ENCODE assay signal across 29 cellular contexts in genomic region chr17:46099865-46100264, GRCh38.
DNase-seq lines count a peak whose midpoint lies in the region; ATAC-seq, FAIRE-seq and TF ChIP-seq lines count a peak whose summit lies in the region.
"Had no signal": no experiment of that assay in that cellular context is flagged by ENCODE, and none has a peak within 500 bp of the region (broad histone marks: within the 10 kb centered on the region; RNA-seq: fewer than 3 reads in every experiment).

No MANE protein-coding gene starts in this region.

- no peaks in the 10 kb centered on the region for H3K9me3 Mint-ChIP-seq in activated CD4-positive, alpha-beta T cell treated with anti-CD3 and anti-CD28 coated beads for 36 hours (ENCODE audit: low read depth)
- no peaks in the 10 kb centered on the region for H3K9me3 Mint-ChIP-seq in nephron progenitor cell
- H3K9me3 Mint-ChIP-seq: activated CD4-positive, alpha-beta memory T cell treated with anti-CD3 and anti-CD28 coated beads, Interleukin-2, amount 10 ng/mL, durations not matched to agents 7 days and 5 days; activated naive CD4-positive, alpha-beta T cell treated with anti-CD3 and anti-CD28 coated beads, Interleukin-2, amount 10 ng/mL, durations not matched to agents 7 days and 5 days; activated T-helper 1 cell treated with anti-CD3 and anti-CD28 coated beads, Interleukin-12 subunit alpha, Interleukin-12 subunit beta, Interleukin-2, Interleukin-4 antibody, amounts not matched to agents 30 ng/mL and 10 ng/mL and 1 ng/mL, durations not matched to agents 14 hours and 24 hours and 36 hours; immature natural killer cell; neural crest cell; stimulated activated naive CD8-positive, alpha-beta T cell treated with anti-CD3 and anti-CD28 coated beads, Interleukin-15, Interleukin-2, amounts not matched to agents 100 ng/mL and 50 ng/mL, for 24 hours; T-helper 2 cell treated with Interferon-gamma antibody and Interleukin-4, amounts not matched to agents 5 μg/mL and 100 μg/mL, for 36 hours had no signal

- H3K18ac ChIP-seq in mesenchymal stem cell (ENCODE audit: low read depth in 1 of 2, low read length in 2 of 2) = no peak overlapping the region

- no peak overlapping the region for H4K8ac ChIP-seq in mesenchymal stem cell (ENCODE audit: low read length)

- no CpG with 5 or more reads among the region's 1 CpG for WGBS in mesenchymal stem cell
- WGBS in gastroesophageal sphincter (ENCODE audit: low coverage in 1 of 2), 2 donors = 31 to 50% methylated on average over 1 of the region's 1 CpG

- no peak overlapping the region for H2BK120ac ChIP-seq in mesenchymal stem cell (ENCODE audit: low read depth, low read length)

- no peak overlapping the region for H3K23ac ChIP-seq in mesenchymal stem cell (ENCODE audit: low read length in 2 of 2)

- ATAC-seq in activated CD4-positive, alpha-beta T cell treated with anti-CD3 and anti-CD28 coated beads for 36 hours = no peak
- ATAC-seq in gastroesophageal sphincter = no peak
- ATAC-seq: left colon, right cardiac atrium had no signal

- H3K36me3 Mint-ChIP-seq in activated CD4-positive, alpha-beta T cell treated with anti-CD3 and anti-CD28 coated beads for 36 hours (ENCODE audit: low read depth) = peaks cover 7% of the 10 kb centered on the region
- H3K36me3 Mint-ChIP-seq in nephron progenitor cell (ENCODE audit: low read depth) = peaks cover 28% of the 10 kb centered on the region
- H3K36me3 Mint-ChIP-seq: immature natural killer cell had no signal

- no peak for TF ChIP-seq POLR2A in H54 (IDR thresholded peaks at IDR 0.05; ENCODE audit: low read depth, low read length)
- no peak for TF ChIP-seq POLR2A in gastroesophageal sphincter (IDR thresholded peaks at IDR 0.05)

- H3K79me2 ChIP-seq in ACC112 (ENCODE audit: control insufficient read depth, insufficient read depth, low read length, unreplicated experiment) = peaks cover 85% of the 10 kb centered on the region

- no peak overlapping the region for H3K27ac Mint-ChIP-seq in activated CD4-positive, alpha-beta T cell treated with anti-CD3 and anti-CD28 coated beads for 36 hours
- H3K27ac Mint-ChIP-seq in nephron progenitor cell = no peak overlapping the region
- H3K27ac Mint-ChIP-seq: activated CD4-positive, alpha-beta memory T cell treated with anti-CD3 and anti-CD28 coated beads, Interleukin-2, amount 10 ng/mL, durations not matched to agents 7 days and 5 days; activated naive CD4-positive, alpha-beta T cell treated with anti-CD3 and anti-CD28 coated beads, Interleukin-2, amount 10 ng/mL, durations not matched to agents 7 days and 5 days; activated T-helper 1 cell treated with anti-CD3 and anti-CD28 coated beads, Interleukin-12 subunit alpha, Interleukin-12 subunit beta, Interleukin-2, Interleukin-4 antibody, amounts not matched to agents 30 ng/mL and 10 ng/mL and 1 ng/mL, durations not matched to agents 14 hours and 24 hours and 36 hours; T-helper 2 cell treated with Interferon-gamma antibody and Interleukin-4, amounts not matched to agents 5 μg/mL and 100 μg/mL, for 36 hours had no signal

- no peak overlapping the region for H4K91ac ChIP-seq in mesenchymal stem cell (ENCODE audit: low read length)

- POLR2A ChIA-PET in activated CD4-positive, alpha-beta T cell treated with anti-CD3 and anti-CD28 coated beads for 36 hours (lab: Charles Lee) = no interaction called here

- no peak for TF ChIP-seq EP300 in gastroesophageal sphincter (IDR thresholded peaks at IDR 0.05)

- no peak overlapping the region for H3K4me3 ChIP-seq in ACC112 (ENCODE audit: low read depth, low read length)
- H3K4me3 ChIP-seq in mesenchymal stem cell (ENCODE audit: insufficient read depth in 1 of 2, low read depth in 1 of 2, low read length in 2 of 2) = no peak overlapping the region
- no peak overlapping the region for H3K4me3 ChIP-seq in gastroesophageal sphincter
- H3K4me3 ChIP-seq: Peyer's patch, tibial artery had no signal

- no peak overlapping the region for H2AK5ac ChIP-seq in mesenchymal stem cell (ENCODE audit: low read length, severe bottlenecking)

- H3K27me3 Mint-ChIP-seq in activated CD4-positive, alpha-beta T cell treated with anti-CD3 and anti-CD28 coated beads for 36 hours = no peaks in the 10 kb centered on the region
- no peaks in the 10 kb centered on the region for H3K27me3 Mint-ChIP-seq in nephron progenitor cell (ENCODE audit: low read depth, poor library complexity)
- H3K27me3 Mint-ChIP-seq: activated CD4-positive, alpha-beta memory T cell treated with anti-CD3 and anti-CD28 coated beads, Interleukin-2, amount 10 ng/mL, durations not matched to agents 7 days and 5 days; activated naive CD4-positive, alpha-beta T cell treated with anti-CD3 and anti-CD28 coated beads, Interleukin-2, amount 10 ng/mL, durations not matched to agents 7 days and 5 days; stimulated activated naive CD8-positive, alpha-beta T cell treated with anti-CD3 and anti-CD28 coated beads, Interleukin-15, Interleukin-2, amounts not matched to agents 100 ng/mL and 50 ng/mL, for 24 hours had no signal

- no peak overlapping the region for H3K14ac ChIP-seq in mesenchymal stem cell (ENCODE audit: low read length in 2 of 2)

- H3K27me3 ChIP-seq in ACC112 (ENCODE audit: insufficient read depth, low read length) = no peaks in the 10 kb centered on the region
- H3K27me3 ChIP-seq in mesenchymal stem cell (ENCODE audit: control insufficient read depth in 1 of 2, insufficient read depth in 1 of 2, low read length in 2 of 2) = no peaks in the 10 kb centered on the region
- no peaks in the 10 kb centered on the region for H3K27me3 ChIP-seq in gastroesophageal sphincter
- H3K27me3 ChIP-seq: Peyer's patch, tibial artery had no signal

- H3K4me1 ChIP-seq in ACC112 (ENCODE audit: control insufficient read depth, insufficient read depth, low read length, unreplicated experiment) (peaks cover 28% of the 10 kb centered on the region), mesenchymal stem cell (ENCODE audit: control insufficient read depth, insufficient read depth, low read depth, low read length) (peaks cover 2% of the 10 kb centered on the region), gastroesophageal sphincter (peaks cover 11 to 84% (median 12%) of the 10 kb centered on the region in 3 donors)

- H3K9me3 ChIP-seq in mesenchymal stem cell (ENCODE audit: control insufficient read depth, low read length) = no peaks in the 10 kb centered on the region
- H3K9me3 ChIP-seq in gastroesophageal sphincter = no peaks in the 10 kb centered on the region
- H3K9me3 ChIP-seq: Peyer's patch, tibial artery had no signal

- TF ChIP-seq CTCF in VCaP (conservative IDR thresholded peaks at IDR 0.05) (no peak), gastroesophageal sphincter (IDR thresholded peaks at IDR 0.05) (no peak), nephron progenitor cell (IDR thresholded peaks at IDR 0.05) (no peak)

- peaks cover 71% of the 10 kb centered on the region for H3K4me1 Mint-ChIP-seq in activated CD4-positive, alpha-beta T cell treated with anti-CD3 and anti-CD28 coated beads for 36 hours
- H3K4me1 Mint-ChIP-seq in nephron progenitor cell = peaks cover 17% of the 10 kb centered on the region

- intact Hi-C loops in activated CD4-positive, alpha-beta T cell treated with anti-CD3 and anti-CD28 coated beads for 36 hours (cut with DNase I, micrococcal nuclease) = loop anchor here (2.0 to 5.0 kb wide), 5 partner anchors 37 to 57 kb away; no protein-coding TSS in a partner anchor

- H3K4me3 Mint-ChIP-seq in activated CD4-positive, alpha-beta T cell treated with anti-CD3 and anti-CD28 coated beads for 36 hours = no peak overlapping the region
- H3K4me3 Mint-ChIP-seq in nephron progenitor cell = no peak overlapping the region
- H3K4me3 Mint-ChIP-seq: activated CD4-positive, alpha-beta memory T cell treated with anti-CD3 and anti-CD28 coated beads, Interleukin-2, amount 10 ng/mL, durations not matched to agents 7 days and 5 days; activated naive CD4-positive, alpha-beta T cell treated with anti-CD3 and anti-CD28 coated beads, Interleukin-2, amount 10 ng/mL, durations not matched to agents 7 days and 5 days; activated T-helper 1 cell treated with anti-CD3 and anti-CD28 coated beads, Interleukin-12 subunit alpha, Interleukin-12 subunit beta, Interleukin-2, Interleukin-4 antibody, amounts not matched to agents 30 ng/mL and 10 ng/mL and 1 ng/mL, durations not matched to agents 14 hours and 24 hours and 36 hours; neural crest cell; stimulated activated naive CD8-positive, alpha-beta T cell treated with anti-CD3 and anti-CD28 coated beads, Interleukin-15, Interleukin-2, amounts not matched to agents 100 ng/mL and 50 ng/mL, for 24 hours; T-helper 2 cell treated with Interferon-gamma antibody and Interleukin-4, amounts not matched to agents 5 μg/mL and 100 μg/mL, for 36 hours had no signal

- no peak overlapping the region for H2BK15ac ChIP-seq in mesenchymal stem cell (ENCODE audit: low read depth, poor library complexity, severe bottlenecking)

- no peak overlapping the region for H3K4ac ChIP-seq in mesenchymal stem cell (ENCODE audit: low read depth in 1 of 2, low read length in 2 of 2)

- CTCF ChIA-PET in activated CD4-positive, alpha-beta T cell treated with anti-CD3 and anti-CD28 coated beads for 36 hours (lab: Charles Lee) = interaction anchor here (1.2 to 1.8 kb wide), 5 partner anchors 12 to 57 kb away, joined by 3 to 5 read pairs (median 4); no protein-coding TSS in a partner anchor

- no peaks in the 10 kb centered on the region; the same call in 1 of the 2 replicates for H3K36me3 ChIP-seq in ACC112 (ENCODE audit: insufficient read depth, low read length)
- no peaks in the 10 kb centered on the region for H3K36me3 ChIP-seq in mesenchymal stem cell (ENCODE audit: control insufficient read depth in 1 of 2, insufficient read depth in 2 of 2, low read depth in 1 of 2, low read length in 2 of 2)
- H3K36me3 ChIP-seq in gastroesophageal sphincter = no peaks in the 10 kb centered on the region
- H3K36me3 ChIP-seq: Peyer's patch, tibial artery had no signal

- H2AFZ ChIP-seq in ACC112 (ENCODE audit: low read length, unreplicated experiment) (no peak overlapping the region), mesenchymal stem cell (ENCODE audit: low read depth, low read length) (no peak overlapping the region)

- no peak overlapping the region for H3K4me2 ChIP-seq in mesenchymal stem cell (ENCODE audit: low read length, poor library complexity, severe bottlenecking)

- no peak overlapping the region for H2BK5ac ChIP-seq in mesenchymal stem cell (ENCODE audit: low read depth, low read length, poor library complexity, severe bottlenecking)

- no peaks in the 10 kb centered on the region for H3K79me1 ChIP-seq in mesenchymal stem cell (replicated peaks; ENCODE audit: low read length, poor library complexity, severe bottlenecking)

- FAIRE-seq in H54 (lab: Jason Lieb, UNC) = peak; percentile 70
- FAIRE-seq: bronchial epithelial cell had no signal

- DNase-seq in H54 (ENCODE audit: insufficient read length, low spot score) = no peak
- no peak for DNase-seq in mesenchymal stem cell
- DNase-seq in activated CD4-positive, alpha-beta T cell treated with anti-CD3 and anti-CD28 coated beads for 36 hours = no peak
- DNase-seq in activated gamma-delta T cell treated with Interleukin-2 at 50 U/mL for 16 hours = no peak
- no peak for DNase-seq in nephron progenitor cell
- DNase-seq: activated CD4-positive, alpha-beta memory T cell treated with anti-CD3 and anti-CD28 coated beads, Interleukin-2, amount 10 ng/mL, durations not matched to agents 7 days and 5 days; activated CD4-positive, alpha-beta T cell treated with anti-CD3 and anti-CD28 coated beads for 1 hour; activated CD8-positive, alpha-beta memory T cell treated with anti-CD3 and anti-CD28 coated beads, Interleukin-2, amount 50 U/mL, for 4 hours; activated naive CD4-positive, alpha-beta T cell treated with anti-CD3 and anti-CD28 coated beads, Interleukin-2, amount 10 ng/mL, durations not matched to agents 7 days and 5 days; DMS53; immature natural killer cell; left colon; mammary epithelial cell; NCI-H1105 treated with DMSO at 0.1 percent for 48 hours; NCI-H226; NCI-H526 treated with DMSO at 0.1 percent for 48 hours; Peyer's patch; right cardiac atrium; SHP77; stimulated activated CD4-positive, alpha-beta T cell treated with anti-CD3 and anti-CD28 coated beads, Interleukin-1b, Interleukin-23, amount 100 ng/mL, for 48 hours; tibial artery had no signal

- no peak overlapping the region for H2BK12ac ChIP-seq in mesenchymal stem cell (ENCODE audit: low read length in 2 of 2)

- H3K27ac ChIP-seq in ACC112 (ENCODE audit: low read depth, low read length) (peak overlapping the region; percentile 92), VCaP (peak overlapping the region; percentile 27; the same call in 1 of the 2 replicates), mesenchymal stem cell (ENCODE audit: low read length, poor library complexity, severe bottlenecking) (no peak overlapping the region), gastroesophageal sphincter (peak overlapping the region in 1 of 4 donors; percentile 46)
- H3K27ac ChIP-seq: Peyer's patch, tibial artery had no signal

- peak overlapping the region; percentile 1 for H3K9ac ChIP-seq in mesenchymal stem cell (ENCODE audit: low read length)
